8 cellular contexts compared by ENCODE assay signal in genomic region chr16:58734459-58734787, GRCh38. TPM values are rescaled to one million over a fixed set of nuclear protein-coding genes. Genes with fewer than 3 reads are reported as not detected.
DNase-seq lines count a peak whose midpoint lies in the region; ATAC-seq and TF ChIP-seq lines count a peak whose summit lies in the region.

No MANE protein-coding gene starts in this region.

- no peak for DNase-seq in activated T-cell treated with anti-CD3 and anti-CD28 coated beads, Interleukin-2, amount 50 U/mL, for 4 hours
- DNase-seq in activated T-cell treated with anti-CD3 and anti-CD28 coated beads, Interleukin-2, amount 50 U/mL, for 48 hours, result no peak
- DNase-seq in tibial artery, result no peak
- no peak for DNase-seq in DMS79 (lab: John Stamatoyannopoulos, UW)

- no peak for ATAC-seq in activated T-cell treated with anti-CD3 and anti-CD28 coated beads, Interleukin-2, amount 50 U/mL, for 4 hours
- ATAC-seq in GM21576 (IDR thresholded peaks at IDR 0.05; ENCODE audit: unreplicated experiment) (no peak), HG03196 (IDR thresholded peaks at IDR 0.05; ENCODE audit: unreplicated experiment) (no peak)

- no peak for TF ChIP-seq CTCF in liver (IDR thresholded peaks at IDR 0.05; ENCODE audit: low read depth, low read length, missing input control)
- no peak for TF ChIP-seq CTCF in tibial artery (IDR thresholded peaks at IDR 0.05)

- peak overlapping the region in 1 of 2 donors; percentile 36 for H3K9ac ChIP-seq in liver (ENCODE audit: low read depth in 1 of 2, low read length in 2 of 2)

- no peaks in the 10 kb centered on the region for H3K27me3 ChIP-seq in liver (ENCODE audit: control insufficient read depth in 4 of 4, insufficient read depth in 4 of 4, low read length in 3 of 4)
- H3K27me3 ChIP-seq in tibial artery, result no peaks in the 10 kb centered on the region

- peak overlapping the region in 2 of 3 donors; percentile 74 to 91 for H3K4me3 ChIP-seq in liver (ENCODE audit: low read depth in 1 of 3, low read length in 3 of 3)
- peak overlapping the region; percentile 80 to 89 for H3K4me3 ChIP-seq in tibial artery

- TF ChIP-seq RAD21 in liver (IDR thresholded peaks at IDR 0.05), result no peak

- H3K27me3 Mint-ChIP-seq in activated T-cell treated with anti-CD3 and anti-CD28 coated beads, Interleukin-2, amount 50 U/mL, for 4 hours (ENCODE audit: low read depth), result peaks cover 2% of the 10 kb centered on the region

- no peaks in the 10 kb centered on the region for H3K36me3 ChIP-seq in liver (ENCODE audit: control insufficient read depth in 4 of 4, insufficient read depth in 3 of 4, low read depth in 1 of 4, low read length in 3 of 4)
- H3K36me3 ChIP-seq in tibial artery, result no peaks in the 10 kb centered on the region

- no peaks in the 10 kb centered on the region for H3K9me3 Mint-ChIP-seq in activated T-cell treated with anti-CD3 and anti-CD28 coated beads, Interleukin-2, amount 50 U/mL, for 4 hours

- peak overlapping the region; percentile 97 for H3K4me3 Mint-ChIP-seq in activated T-cell treated with anti-CD3 and anti-CD28 coated beads, Interleukin-2, amount 50 U/mL, for 4 hours

- 43% methylated on average over 8 of the region's 8 CpGs for WGBS in liver

- peaks cover 6 to 39% (median 36%) of the 10 kb centered on the region in 4 donors for H3K4me1 ChIP-seq in liver (ENCODE audit: control insufficient read depth in 4 of 4, insufficient read depth in 4 of 4, low read length in 3 of 4)
- peaks cover 0 to 24% (median 17%) of the 10 kb centered on the region in 4 donors for H3K4me1 ChIP-seq in tibial artery

- H3K27ac ChIP-seq in angular gyrus (ENCODE audit: low read depth, low read length) (peak overlapping the region; percentile 80), liver (ENCODE audit: low read depth in 1 of 2, low read length in 2 of 2) (peak overlapping the region in 1 of 2 donors; percentile 94), tibial artery (peak overlapping the region; percentile 63 to 79)

- H3K4me1 Mint-ChIP-seq in activated T-cell treated with anti-CD3 and anti-CD28 coated beads, Interleukin-2, amount 50 U/mL, for 4 hours (ENCODE audit: low read depth), result peaks cover 34% of the 10 kb centered on the region

- H3K9me3 ChIP-seq in liver (ENCODE audit: control insufficient read depth in 4 of 4, low read length in 3 of 4) (no peaks in the 10 kb centered on the region), tibial artery (no peaks in the 10 kb centered on the region)

- H3K36me3 Mint-ChIP-seq in activated T-cell treated with anti-CD3 and anti-CD28 coated beads, Interleukin-2, amount 50 U/mL, for 4 hours (ENCODE audit: insufficient read depth), result peaks cover 9% of the 10 kb centered on the region

- intact Hi-C loops in tibial artery (cut with DNase I; ENCODE audit: low total_unique reads), result no loop called here

TF ChIP-seq in liver, 16 proteins besides CTCF, POLR2A, EP300 and RAD21:
- TF ChIP-seq NR2F2 (IDR thresholded peaks at IDR 0.05), result no peak
- no peak for TF ChIP-seq EGR1 (IDR thresholded peaks at IDR 0.05; ENCODE audit: low read depth in 2 of 2)
- TF ChIP-seq YY1 (IDR thresholded peaks at IDR 0.05), result no peak
- TF ChIP-seq MAX (IDR thresholded peaks at IDR 0.05), result no peak
- no peak for TF ChIP-seq REST (IDR thresholded peaks at IDR 0.05)
- no peak for TF ChIP-seq FOXA1 (IDR thresholded peaks at IDR 0.05)
- TF ChIP-seq HNF4A (conservative IDR thresholded peaks at IDR 0.05), result no peak
- TF ChIP-seq JUND (IDR thresholded peaks at IDR 0.05), result no peak
- TF ChIP-seq GABPA (IDR thresholded peaks at IDR 0.05 in 1 of 2, conservative IDR thresholded peaks at IDR 0.05 in 1 of 2), result no peak
- no peak for TF ChIP-seq TAF1 (conservative IDR thresholded peaks at IDR 0.05)
- TF ChIP-seq SP1 (IDR thresholded peaks at IDR 0.05), result no peak
- no peak for TF ChIP-seq ZBTB33 (IDR thresholded peaks at IDR 0.05)
- TF ChIP-seq HNF4G (IDR thresholded peaks at IDR 0.05), result no peak
- TF ChIP-seq ATF3 (IDR thresholded peaks at IDR 0.05), result no peak
- TF ChIP-seq RXRA (IDR thresholded peaks at IDR 0.05), result no peak

RNA-seq across cellular contexts. Expression of gene GOT2, which starts 0.3 kb away (rescaled TPM):
- 100 to 1,000 TPM; 143 to 147 (median 143) TPM for total RNA-seq in activated T-cell treated with anti-CD3 and anti-CD28 coated beads, Interleukin-2, amount 50 U/mL, for 4 hours
- total RNA-seq in liver, result 100 to 1,000 TPM in 1 of 2 donors, 10 to 100 TPM in 1; 80.2 to 111 TPM
- polyA plus RNA-seq in liver, result 100 to 1,000 TPM; 161 to 216 TPM

RNA-seq across cellular contexts. Expression of gene SLC38A7, which starts 49.9 kb away (rescaled TPM):
- 10 to 100 TPM; 10.4 to 14.5 (median 12.2) TPM for total RNA-seq in activated T-cell treated with anti-CD3 and anti-CD28 coated beads, Interleukin-2, amount 50 U/mL, for 4 hours
- total RNA-seq in liver, result 10 to 100 TPM; 11.3 to 18.7 TPM
- 10 to 100 TPM in 1 of 2 donors, 1 to 10 TPM in 1; 7.9 to 10.6 TPM for polyA plus RNA-seq in liver
